In the genomic region with DNA sequence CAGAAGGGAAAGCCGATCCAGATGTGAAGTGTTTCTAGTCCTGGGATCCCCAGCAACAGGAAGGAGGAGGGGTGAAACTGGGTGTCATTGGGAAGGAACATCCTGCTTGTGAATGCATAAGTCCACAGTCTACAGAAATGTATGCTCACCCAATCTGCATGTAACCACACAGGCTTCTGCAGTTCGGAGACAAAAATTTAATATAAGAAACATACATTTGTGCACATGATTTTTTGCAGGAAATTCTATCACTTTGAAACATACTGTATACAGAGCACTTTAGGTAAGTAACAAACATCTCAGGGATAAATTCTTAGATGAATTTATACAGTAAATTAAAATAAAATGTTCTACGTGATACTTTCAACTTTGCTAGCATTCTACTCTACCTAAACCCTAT, we compare ENCODE assay signal across 9 cellular contexts. TPM values are rescaled to one million over a fixed set of nuclear protein-coding genes. Genes with fewer than 3 reads are reported as not detected.
"Had no signal": no experiment of that assay in that cellular context is flagged by ENCODE, and none has a peak within 500 bp of the region (broad histone marks: within the 10 kb centered on the region; RNA-seq: fewer than 3 reads in every experiment).

A gene (minus strand): TSS at position 101 of the 400 bp plus-strand sequence. CDS start 0 bp downstream, at position 101.

- DNase-seq: IMR-90, KBM-7, KG1 had no signal

- H3K4me1 Mint-ChIP-seq: IgD-negative memory B cell had no signal

- H3K27ac Mint-ChIP-seq: IgD-negative memory B cell had no signal

- H3K4me2 ChIP-seq: KMS-11 had no signal

- ATAC-seq: HepG2 had no signal

- H3K36me3 Mint-ChIP-seq: IgD-negative memory B cell had no signal

- FAIRE-seq: HepG2 had no signal

- H3K9ac ChIP-seq: KMS-11 had no signal

- H3K4me3 Mint-ChIP-seq: IgD-negative memory B cell had no signal

- H3K27ac ChIP-seq: HL-60, KMS-11 had no signal

- H3K27me3 Mint-ChIP-seq: IgD-negative memory B cell had no signal

RNA-seq across cellular contexts. Expression of the gene that starts here (rescaled TPM):
- total RNA-seq: HepG2, HT-29, HT1080, IMR-90 had no signal
- polyA plus RNA-seq: HepG2, IgD-negative memory B cell, IMR-90 had no signal
